In genomic region chr3:147613710-147614109, GRCh38 we compare ENCODE assay signal across 14 cellular contexts.
DNase-seq lines count a peak whose midpoint lies in the region; ATAC-seq, FAIRE-seq and TF ChIP-seq lines count a peak whose summit lies in the region.
"Had no signal": no experiment of that assay in that cellular context is flagged by ENCODE, and none has a peak within 500 bp of the region (broad histone marks: within the 10 kb centered on the region; RNA-seq: fewer than 3 reads in every experiment).

No MANE protein-coding gene starts in this region.

- no peaks in the 10 kb centered on the region for H3K4me1 Mint-ChIP-seq in astrocyte (ENCODE audit: low read depth, unreplicated experiment)
- peaks cover 33% of the 10 kb centered on the region for H3K4me1 Mint-ChIP-seq in type B pancreatic cell (ENCODE audit: unreplicated experiment)
- H3K4me1 Mint-ChIP-seq in activated naive CD8-positive, alpha-beta T cell treated with anti-CD3 and anti-CD28 coated beads for 36 hours = no peaks in the 10 kb centered on the region
- H3K4me1 Mint-ChIP-seq: activated naive CD4-positive, alpha-beta T cell treated with anti-CD3 and anti-CD28 coated beads, Interleukin-2, amount 50 U/mL, for 24 hours; memory B cell; stimulated activated effector memory CD8-positive, alpha-beta T cell treated with anti-CD3 and anti-CD28 coated beads, Interleukin-12 subunit alpha, Interleukin-12 subunit beta, amount 100 ng/mL, for 72 hours had no signal

- no peak overlapping the region for H2AFZ ChIP-seq in astrocyte (ENCODE audit: low read depth, low read length)

- no peak overlapping the region for H3K9ac ChIP-seq in astrocyte (ENCODE audit: low read length)

- no peaks in the 10 kb centered on the region for H4K20me1 ChIP-seq in astrocyte (ENCODE audit: insufficient read depth, low read length)

- H3K4me3 Mint-ChIP-seq in astrocyte (ENCODE audit: unreplicated experiment) = no peak overlapping the region
- peak overlapping the region; percentile 69 for H3K4me3 Mint-ChIP-seq in type B pancreatic cell
- H3K4me3 Mint-ChIP-seq in activated naive CD8-positive, alpha-beta T cell treated with anti-CD3 and anti-CD28 coated beads for 36 hours = no peak overlapping the region
- H3K4me3 Mint-ChIP-seq: activated naive CD4-positive, alpha-beta T cell treated with anti-CD3 and anti-CD28 coated beads, Interleukin-2, amount 50 U/mL, for 24 hours; memory B cell; stimulated activated effector memory CD8-positive, alpha-beta T cell treated with anti-CD3 and anti-CD28 coated beads, Interleukin-12 subunit alpha, Interleukin-12 subunit beta, amount 100 ng/mL, for 72 hours had no signal

- DNase-seq in NCI-H748 (lab: John Stamatoyannopoulos, UW; ENCODE audit: unreplicated experiment) = peak; percentile 35
- no peak for DNase-seq in NCI-H748 treated with DMSO at 0.1 percent for 48 hours (lab: John Stamatoyannopoulos, UW)
- DNase-seq in astrocyte (ENCODE audit: low read depth) = no peak
- no peak for DNase-seq in type B pancreatic cell (ENCODE audit: extremely low spot score, unreplicated experiment)
- DNase-seq in stimulated activated CD4-positive, alpha-beta T cell treated with anti-CD3 and anti-CD28 coated beads, Interleukin-1b, Interleukin-23, amount 100 ng/mL, for 48 hours = no peak
- DNase-seq in KG1 (lab: John Stamatoyannopoulos, UW) = no peak
- no peak for DNase-seq in activated naive CD8-positive, alpha-beta T cell treated with anti-CD3 and anti-CD28 coated beads for 36 hours
- DNase-seq: activated CD8-positive, alpha-beta memory T cell treated with anti-CD3 and anti-CD28 coated beads, Interleukin-2, amount 50 U/mL, for 4 hours; NCI-H774 had no signal

- H3K36me3 Mint-ChIP-seq in astrocyte (ENCODE audit: low read depth, unreplicated experiment) (no peaks in the 10 kb centered on the region), type B pancreatic cell (no peaks in the 10 kb centered on the region)
- H3K36me3 Mint-ChIP-seq in activated naive CD8-positive, alpha-beta T cell treated with anti-CD3 and anti-CD28 coated beads for 36 hours = no peaks in the 10 kb centered on the region
- H3K36me3 Mint-ChIP-seq: activated naive CD4-positive, alpha-beta T cell treated with anti-CD3 and anti-CD28 coated beads, Interleukin-2, amount 50 U/mL, for 24 hours; memory B cell; stimulated activated effector memory CD8-positive, alpha-beta T cell treated with anti-CD3 and anti-CD28 coated beads, Interleukin-12 subunit alpha, Interleukin-12 subunit beta, amount 100 ng/mL, for 72 hours had no signal

- TF ChIP-seq CTCF in astrocyte (IDR thresholded peaks at IDR 0.05; ENCODE audit: insufficient read depth, low read depth, low read length) (no peak), type B pancreatic cell (conservative IDR thresholded peaks at IDR 0.05) (no peak)

- no peak overlapping the region for H3K27ac ChIP-seq in astrocyte (ENCODE audit: low read depth, low read length)
- H3K27ac ChIP-seq: VCaP had no signal

- H3K27me3 ChIP-seq in astrocyte (ENCODE audit: insufficient read depth, low read length) = no peaks in the 10 kb centered on the region

- FAIRE-seq in astrocyte (lab: Jason Lieb, UNC) = no peak

- peak overlapping the region; percentile 64 for H3K4me2 ChIP-seq in astrocyte (ENCODE audit: low read length)

- H3K9me3 Mint-ChIP-seq in astrocyte (ENCODE audit: unreplicated experiment) = no peaks in the 10 kb centered on the region
- no peaks in the 10 kb centered on the region for H3K9me3 Mint-ChIP-seq in type B pancreatic cell
- H3K9me3 Mint-ChIP-seq in activated naive CD8-positive, alpha-beta T cell treated with anti-CD3 and anti-CD28 coated beads for 36 hours = no peaks in the 10 kb centered on the region
- H3K9me3 Mint-ChIP-seq: activated naive CD4-positive, alpha-beta T cell treated with anti-CD3 and anti-CD28 coated beads, Interleukin-2, amount 50 U/mL, for 24 hours had no signal

- no peaks in the 10 kb centered on the region for H3K9me3 ChIP-seq in astrocyte (ENCODE audit: insufficient read depth, low read depth, low read length)

- H3K36me3 ChIP-seq in astrocyte (ENCODE audit: insufficient read depth, low read length) = no peaks in the 10 kb centered on the region

- H3K4me3 ChIP-seq in astrocyte (ENCODE audit: insufficient read depth, low read depth, low read length) = no peak overlapping the region

- H3K27me3 Mint-ChIP-seq in astrocyte (ENCODE audit: low read depth, unreplicated experiment) = no peaks in the 10 kb centered on the region
- no peaks in the 10 kb centered on the region for H3K27me3 Mint-ChIP-seq in type B pancreatic cell
- no peaks in the 10 kb centered on the region for H3K27me3 Mint-ChIP-seq in activated naive CD8-positive, alpha-beta T cell treated with anti-CD3 and anti-CD28 coated beads for 36 hours
- H3K27me3 Mint-ChIP-seq: activated naive CD4-positive, alpha-beta T cell treated with anti-CD3 and anti-CD28 coated beads, Interleukin-2, amount 50 U/mL, for 24 hours; memory B cell had no signal

- H3K27ac Mint-ChIP-seq in astrocyte (ENCODE audit: unreplicated experiment) (no peak overlapping the region), type B pancreatic cell (no peak overlapping the region)
- no peak overlapping the region for H3K27ac Mint-ChIP-seq in activated naive CD8-positive, alpha-beta T cell treated with anti-CD3 and anti-CD28 coated beads for 36 hours
- H3K27ac Mint-ChIP-seq: activated naive CD4-positive, alpha-beta T cell treated with anti-CD3 and anti-CD28 coated beads, Interleukin-2, amount 50 U/mL, for 24 hours; memory B cell; stimulated activated effector memory CD8-positive, alpha-beta T cell treated with anti-CD3 and anti-CD28 coated beads, Interleukin-12 subunit alpha, Interleukin-12 subunit beta, amount 100 ng/mL, for 72 hours had no signal

- no peaks in the 10 kb centered on the region for H3K79me2 ChIP-seq in astrocyte (ENCODE audit: insufficient read depth, low read length)

- no peaks in the 10 kb centered on the region for H3K4me1 ChIP-seq in astrocyte (ENCODE audit: insufficient read depth, low read length)

- ATAC-seq in HG03066 (IDR thresholded peaks at IDR 0.05; ENCODE audit: low read depth, unreplicated experiment) = peak; percentile 76
- ATAC-seq: stimulated activated effector memory CD8-positive, alpha-beta T cell treated with anti-CD3 and anti-CD28 coated beads, Interleukin-12 subunit alpha, Interleukin-12 subunit beta, amount 100 ng/mL, for 72 hours had no signal
